ENCODE assay signal across 1 cellular context in genomic region chr19:14205460-14206282, GRCh38.
TF ChIP-seq lines count a peak whose summit lies in the region.

TSS of gene ADGRL1 (minus strand) at chr19:14206169. CDS start at chr19:14183602, 22,567 bp downstream.

TF ChIP-seq in GM12878, 131 proteins besides CTCF, POLR2A, EP300 and RAD21:
- TF ChIP-seq SUZ12 (IDR thresholded peaks at IDR 0.05; ENCODE audit: unreplicated experiment) (peak; percentile 11), BHLHE40 (IDR thresholded peaks at IDR 0.05; ENCODE audit: borderline replicate concordance in 1 of 2, low read depth in 2 of 2, low read length in 1 of 2) (peak in 1 of 2 experiments; percentile 9; a peak in 1 of 4 replicates)
